Comparison of ENCODE assay signal across 14 cellular contexts in the genomic region with DNA sequence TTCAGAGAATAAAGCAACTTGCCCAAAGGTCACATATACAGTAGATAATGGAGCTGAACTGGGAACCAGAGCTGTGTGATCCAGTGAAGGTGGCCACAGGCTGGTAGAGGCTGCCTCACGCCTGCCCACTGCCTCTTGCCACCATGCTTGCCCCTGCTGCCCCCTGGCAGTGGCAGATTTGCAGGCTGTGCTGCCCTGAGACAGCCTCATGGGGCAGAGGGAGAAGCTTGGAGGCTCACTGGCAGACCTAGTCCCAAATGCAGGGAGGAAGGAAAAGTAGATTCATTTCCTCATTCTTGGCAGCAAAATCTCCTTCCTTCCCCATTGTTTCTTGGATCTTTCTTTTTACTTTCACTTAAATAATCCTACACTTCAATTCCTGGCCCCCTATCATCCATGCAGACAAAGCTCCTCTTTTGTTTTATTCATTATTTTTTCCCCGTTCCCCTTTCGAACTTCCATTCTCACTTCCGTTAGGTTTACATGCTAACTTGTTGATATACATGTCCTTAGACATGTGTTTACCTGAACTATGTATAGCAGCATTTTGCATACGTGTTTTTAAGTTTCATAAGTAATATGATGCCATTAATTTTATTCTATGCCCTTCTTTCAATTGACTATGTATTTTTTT.
DNase-seq lines count a peak whose midpoint lies in the region; ATAC-seq, FAIRE-seq and TF ChIP-seq lines count a peak whose summit lies in the region.
"Had no signal": no experiment of that assay in that cellular context is flagged by ENCODE, and none has a peak within 500 bp of the region (broad histone marks: within the 10 kb centered on the region; RNA-seq: fewer than 3 reads in every experiment).

No MANE protein-coding gene starts in this region.

- no TSS peak for BruUV-seq in Calu3 (replicated peaks; lab: Mats Ljungman, UMichigan)

- CTCF ChIA-PET in Calu3 (lab: Charles Lee) = interaction anchor here (1.0 kb wide), 1 partner anchor 16 kb away, joined by 8 read pairs; no protein-coding TSS in a partner anchor

- peaks cover 25% of the 10 kb centered on the region for H3K4me1 Mint-ChIP-seq in Calu3 (ENCODE audit: low read depth, unreplicated experiment)
- H3K4me1 Mint-ChIP-seq in activated naive CD8-positive, alpha-beta T cell treated with anti-CD3 and anti-CD28 coated beads for 36 hours = peaks cover 38% of the 10 kb centered on the region

- H3K27ac ChIP-seq in neutrophil (peak overlapping the region; percentile 91), psoas muscle (no peak overlapping the region)

- no peak for FAIRE-seq in bronchial epithelial cell (lab: Jason Lieb, UNC)

- WGBS in psoas muscle, 3 donors = 68 to 81% (median 72%) methylated on average over 5 of the region's 5 CpGs

- H3K36me3 ChIP-seq in bronchial epithelial cell (ENCODE audit: control insufficient read depth, insufficient read depth, low read length) (no peaks in the 10 kb centered on the region), neutrophil (no peaks in the 10 kb centered on the region), psoas muscle (ENCODE audit: insufficient read depth in 1 of 2, low read depth in 1 of 2) (no peaks in the 10 kb centered on the region)

- TF ChIP-seq CTCF in Calu3 (IDR thresholded peaks at IDR 0.05; ENCODE audit: unreplicated experiment) = peak; percentile 21
- TF ChIP-seq CTCF in bronchial epithelial cell (IDR thresholded peaks at IDR 0.05; ENCODE audit: insufficient read depth, low read length, severe bottlenecking) = peak; percentile 37
- peak; percentile 23 for TF ChIP-seq CTCF in neutrophil (IDR thresholded peaks at IDR 0.05)
- TF ChIP-seq CTCF in psoas muscle (IDR thresholded peaks at IDR 0.05) = no peak

- no peaks in the 10 kb centered on the region for H3K27me3 Mint-ChIP-seq in Calu3 (ENCODE audit: unreplicated experiment)
- no peaks in the 10 kb centered on the region for H3K27me3 Mint-ChIP-seq in activated naive CD8-positive, alpha-beta T cell treated with anti-CD3 and anti-CD28 coated beads for 36 hours

- no peaks in the 10 kb centered on the region for H3K36me3 Mint-ChIP-seq in Calu3 (ENCODE audit: insufficient read depth, unreplicated experiment)
- H3K36me3 Mint-ChIP-seq in activated naive CD8-positive, alpha-beta T cell treated with anti-CD3 and anti-CD28 coated beads for 36 hours = peaks cover 1% of the 10 kb centered on the region
- H3K36me3 Mint-ChIP-seq: CD4-positive, CD25-positive, alpha-beta regulatory T cell; immature natural killer cell had no signal

- no peak for ATAC-seq in psoas muscle
- ATAC-seq in HG03457 (IDR thresholded peaks at IDR 0.05; ENCODE audit: unreplicated experiment) = no peak

- H3K9me3 ChIP-seq in neutrophil = no peaks in the 10 kb centered on the region
- H3K9me3 ChIP-seq in psoas muscle = no peaks in the 10 kb centered on the region

- H3K4me3 Mint-ChIP-seq in Calu3 (ENCODE audit: low read depth, unreplicated experiment) = no peak overlapping the region
- no peak overlapping the region for H3K4me3 Mint-ChIP-seq in activated naive CD8-positive, alpha-beta T cell treated with anti-CD3 and anti-CD28 coated beads for 36 hours
- H3K4me3 Mint-ChIP-seq: CD4-positive, CD25-positive, alpha-beta regulatory T cell; immature natural killer cell had no signal

- intact Hi-C loops in Calu3 (cut with micrococcal nuclease; ENCODE audit: unreplicated experiment) (no loop called here), psoas muscle (cut with DNase I) (no loop called here)

- DNase-seq in Calu3 (peak; percentile 20), MV-4-11 (lab: John Stamatoyannopoulos, UW) (peak; percentile 88), bronchial epithelial cell (ENCODE audit: low read depth) (peak; percentile 33), T-helper 2 cell (no peak), psoas muscle (no peak)
- DNase-seq in activated naive CD8-positive, alpha-beta T cell treated with anti-CD3 and anti-CD28 coated beads for 36 hours = no peak
- DNase-seq: CD4-positive, CD25-positive, alpha-beta regulatory T cell; immature natural killer cell; MM.1S; NCI-H774; stimulated activated CD4-positive, alpha-beta T cell treated with anti-CD3 and anti-CD28 coated beads, Interleukin-2, amount 100 ng/mL, for 24 hours; T-helper 9 cell had no signal

- H3K9me3 Mint-ChIP-seq in Calu3 (ENCODE audit: low read depth, unreplicated experiment) = no peaks in the 10 kb centered on the region
- no peaks in the 10 kb centered on the region for H3K9me3 Mint-ChIP-seq in activated naive CD8-positive, alpha-beta T cell treated with anti-CD3 and anti-CD28 coated beads for 36 hours
- H3K9me3 Mint-ChIP-seq: CD4-positive, CD25-positive, alpha-beta regulatory T cell; immature natural killer cell had no signal

- no peak overlapping the region for H3K27ac Mint-ChIP-seq in Calu3 (ENCODE audit: unreplicated experiment)
- no peak overlapping the region for H3K27ac Mint-ChIP-seq in activated naive CD8-positive, alpha-beta T cell treated with anti-CD3 and anti-CD28 coated beads for 36 hours
- H3K27ac Mint-ChIP-seq: CD4-positive, CD25-positive, alpha-beta regulatory T cell had no signal

- H3K4me3 ChIP-seq in bronchial epithelial cell (ENCODE audit: low read depth, low read length) = no peak overlapping the region
- peak overlapping the region in 1 of 2 experiments; percentile 31 for H3K4me3 ChIP-seq in neutrophil (ENCODE audit: low read depth in 1 of 2, low read length in 1 of 2)
- no peak overlapping the region for H3K4me3 ChIP-seq in psoas muscle

- H3K27me3 ChIP-seq in bronchial epithelial cell (ENCODE audit: control insufficient read depth, insufficient read depth, low read length) (no peaks in the 10 kb centered on the region), neutrophil (no peaks in the 10 kb centered on the region), psoas muscle (ENCODE audit: insufficient read depth in 3 of 3, low read length in 2 of 3) (peaks cover 0 to 3% (median 0%) of the 10 kb centered on the region in 3 donors)

- peaks cover 82 to 84% of the 10 kb centered on the region in 2 experiments for H3K4me1 ChIP-seq in neutrophil (ENCODE audit: control insufficient read depth in 1 of 2, insufficient read depth in 1 of 2, low read depth in 1 of 2, low read length in 1 of 2)
- H3K4me1 ChIP-seq in psoas muscle = no peaks in the 10 kb centered on the region

Comparison
In these comparisons a context has a peak if more than half of its experiments do, and no peak if none do; other contexts are left out.
1. DNase-seq: peak in Calu3 (single experiment), MV-4-11 (single experiment) and bronchial epithelial cell (single experiment); none in T-helper 2 cell (0 of 5), psoas muscle (0 of 2) and activated naive CD8-positive, alpha-beta T cell treated with anti-CD3 and anti-CD28 coated beads for 36 hours (single experiment).